ENCODE assay signal across 2 cellular contexts in the genomic region with DNA sequence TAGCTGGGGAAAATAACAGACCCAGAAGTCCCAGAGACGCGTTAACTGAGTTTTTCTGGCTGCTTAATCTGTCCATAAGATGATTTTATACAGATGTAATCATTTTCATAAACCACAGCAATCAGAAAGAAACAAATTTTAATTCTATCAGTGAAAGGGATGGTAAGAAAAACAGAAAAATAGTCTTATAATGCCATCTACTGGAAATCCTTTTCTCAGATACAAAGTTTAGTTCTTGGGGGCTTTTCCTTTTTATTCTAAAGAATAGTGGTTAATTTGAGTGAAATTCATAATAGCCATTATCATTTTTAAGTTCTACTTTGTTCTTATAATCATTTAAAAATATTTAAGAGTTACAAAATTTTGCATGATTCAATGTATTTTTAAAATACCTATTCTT.
A peak's percentile ranks its signal among the peaks of the same experiment; 100 is the strongest.
TF ChIP-seq lines count a peak whose summit lies in the region.

No MANE protein-coding gene starts in this region.

TF ChIP-seq in IMR-90, 13 proteins besides CTCF, POLR2A, EP300 and RAD21:
- TF ChIP-seq SMC3 (IDR thresholded peaks at IDR 0.05; ENCODE audit: low read depth, low read length) (peak; percentile 27; the same call in 1 of the 2 replicates), CHD1 (IDR thresholded peaks at IDR 0.05; ENCODE audit: low read depth, low read length) (no peak)

TF ChIP-seq in neural cell, 6 proteins besides CTCF, POLR2A, EP300 and RAD21:
- TF ChIP-seq, protein P1, sequence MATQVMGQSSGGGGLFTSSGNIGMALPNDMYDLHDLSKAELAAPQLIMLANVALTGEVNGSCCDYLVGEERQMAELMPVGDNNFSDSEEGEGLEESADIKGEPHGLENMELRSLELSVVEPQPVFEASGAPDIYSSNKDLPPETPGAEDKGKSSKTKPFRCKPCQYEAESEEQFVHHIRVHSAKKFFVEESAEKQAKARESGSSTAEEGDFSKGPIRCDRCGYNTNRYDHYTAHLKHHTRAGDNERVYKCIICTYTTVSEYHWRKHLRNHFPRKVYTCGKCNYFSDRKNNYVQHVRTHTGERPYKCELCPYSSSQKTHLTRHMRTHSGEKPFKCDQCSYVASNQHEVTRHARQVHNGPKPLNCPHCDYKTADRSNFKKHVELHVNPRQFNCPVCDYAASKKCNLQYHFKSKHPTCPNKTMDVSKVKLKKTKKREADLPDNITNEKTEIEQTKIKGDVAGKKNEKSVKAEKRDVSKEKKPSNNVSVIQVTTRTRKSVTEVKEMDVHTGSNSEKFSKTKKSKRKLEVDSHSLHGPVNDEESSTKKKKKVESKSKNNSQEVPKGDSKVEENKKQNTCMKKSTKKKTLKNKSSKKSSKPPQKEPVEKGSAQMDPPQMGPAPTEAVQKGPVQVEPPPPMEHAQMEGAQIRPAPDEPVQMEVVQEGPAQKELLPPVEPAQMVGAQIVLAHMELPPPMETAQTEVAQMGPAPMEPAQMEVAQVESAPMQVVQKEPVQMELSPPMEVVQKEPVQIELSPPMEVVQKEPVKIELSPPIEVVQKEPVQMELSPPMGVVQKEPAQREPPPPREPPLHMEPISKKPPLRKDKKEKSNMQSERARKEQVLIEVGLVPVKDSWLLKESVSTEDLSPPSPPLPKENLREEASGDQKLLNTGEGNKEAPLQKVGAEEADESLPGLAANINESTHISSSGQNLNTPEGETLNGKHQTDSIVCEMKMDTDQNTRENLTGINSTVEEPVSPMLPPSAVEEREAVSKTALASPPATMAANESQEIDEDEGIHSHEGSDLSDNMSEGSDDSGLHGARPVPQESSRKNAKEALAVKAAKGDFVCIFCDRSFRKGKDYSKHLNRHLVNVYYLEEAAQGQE (IDR thresholded peaks at IDR 0.05; ENCODE audit: borderline replicate concordance): no peak
- peak; percentile 21 for TF ChIP-seq SMC3 (conservative IDR thresholded peaks at IDR 0.05; ENCODE audit: poor library complexity)
- no peak for TF ChIP-seq MXI1 (conservative IDR thresholded peaks at IDR 0.05; ENCODE audit: poor library complexity, severe bottlenecking)
TF ChIP-seq in neural cell: peak in this region for 1.
